14 cellular contexts compared by ENCODE assay signal in the genomic region with DNA sequence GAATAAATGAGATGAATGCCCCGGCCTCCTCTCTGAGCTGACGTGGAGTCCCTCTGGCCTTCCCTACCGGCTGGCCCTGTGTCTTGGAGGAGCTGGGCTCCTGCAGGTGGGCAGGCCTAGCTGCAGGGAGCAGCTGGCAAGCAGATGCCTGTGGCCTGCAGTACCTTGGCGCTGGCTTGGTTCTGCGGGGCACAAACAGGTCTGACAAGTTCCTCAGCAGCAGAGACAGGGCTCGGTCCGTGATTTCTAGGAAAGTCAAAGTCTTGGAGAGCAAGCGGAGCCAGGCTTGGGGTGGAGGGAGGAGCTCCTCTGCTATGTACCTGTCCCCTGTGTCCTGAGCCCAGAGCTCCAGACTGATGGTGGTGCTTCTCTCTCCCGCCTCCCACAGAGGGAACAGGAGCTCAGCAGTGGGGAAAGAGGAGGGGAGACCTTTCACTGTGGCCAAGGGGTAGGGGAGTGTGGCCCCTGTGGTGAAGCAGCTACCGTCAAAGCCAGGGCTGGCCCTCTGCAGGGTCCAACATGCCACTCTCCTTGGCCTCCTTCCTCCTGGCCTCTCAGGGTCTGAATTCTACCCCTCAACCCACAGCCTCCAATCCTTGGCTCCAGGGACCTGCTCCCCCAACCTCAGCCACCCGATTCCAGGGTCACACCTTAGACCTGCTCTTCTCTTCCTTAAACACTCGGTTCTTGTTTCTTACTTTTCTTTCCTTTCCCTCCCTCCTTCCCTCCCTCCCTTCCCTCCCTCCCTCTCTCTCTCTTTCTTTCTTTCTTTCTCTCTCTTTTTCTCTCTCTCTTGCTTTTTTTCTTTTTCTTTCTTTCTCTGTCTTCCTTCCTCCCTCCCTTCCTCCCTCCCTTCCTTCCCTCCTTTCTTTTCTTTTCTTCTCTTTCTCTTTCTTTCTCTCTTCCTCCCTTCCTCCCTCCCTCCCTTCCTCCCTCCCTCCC. TPM values are rescaled to one million over a fixed set of nuclear protein-coding genes. Genes with fewer than 3 reads are reported as not detected.
A peak's percentile ranks its signal among the peaks of the same experiment; 100 is the strongest.
DNase-seq lines count a peak whose midpoint lies in the region; ATAC-seq and TF ChIP-seq lines count a peak whose summit lies in the region.
"Had no signal": no experiment of that assay in that cellular context is flagged by ENCODE, and none has a peak within 500 bp of the region (broad histone marks: within the 10 kb centered on the region; RNA-seq: fewer than 3 reads in every experiment).

No MANE protein-coding gene starts in this region.

- WGBS in SK-N-SH (ENCODE audit: low lambda C conversion rate), result 71% methylated on average over 8 of the region's 12 CpGs
- 36 to 41% methylated on average over 12 of the region's 12 CpGs for WGBS in thyroid gland, 2 donors

- no peak for TF ChIP-seq EP300 in SK-N-SH (IDR thresholded peaks at IDR 0.05; ENCODE audit: borderline replicate concordance in 1 of 2, low read depth in 1 of 2, low read length in 1 of 2)

- TF ChIP-seq CTCF in SK-N-SH (IDR thresholded peaks at IDR 0.05), result no peak
- TF ChIP-seq CTCF in RWPE1 (conservative IDR thresholded peaks at IDR 0.05; ENCODE audit: low read depth), result no peak
- peak in 2 of 6 experiments; percentile 7 to 39 for TF ChIP-seq CTCF in thyroid gland (IDR thresholded peaks at IDR 0.05)

- DNase-seq in SK-N-SH (no peak), RWPE1 (ENCODE audit: low spot score) (peak; percentile 76), left kidney (ENCODE audit: low read depth, low spot score) (peak; percentile 78), thyroid gland (peak; percentile 92 to 93), NCI-H1436 (lab: John Stamatoyannopoulos, UW) (no peak)
- DNase-seq: activated CD4-positive, alpha-beta T cell treated with anti-CD3 and anti-CD28 coated beads, Interleukin-2, amount 50 U/mL, for 48 hours; activated gamma-delta T cell; effector memory CD8-positive, alpha-beta T cell; KBM-7; left cardiac atrium; NCI-H2171 had no signal

- H3K9me2 ChIP-seq in SK-N-SH, result no peaks in the 10 kb centered on the region

- POLR2A ChIA-PET in SK-N-SH (lab: Yijun Ruan, JAX) (no interaction called here), RWPE1 (lab: Yijun Ruan, JAX; ENCODE audit: low non-redundant PET) (no interaction called here)

- CTCF ChIA-PET in SK-N-SH (lab: Yijun Ruan, JAX) (interaction anchor here (0.8 to 2.1 kb wide), 4 partner anchors 8 to 627 kb away, joined by 3 to 5 read pairs (median 4); no protein-coding TSS in a partner anchor), RWPE1 (lab: Yijun Ruan, JAX) (interaction anchor here (0.8 kb wide), 1 partner anchor 663 kb away, joined by 3 read pairs; no protein-coding TSS in a partner anchor)

- no peak for TF ChIP-seq RAD21 in SK-N-SH (IDR thresholded peaks at IDR 0.05; ENCODE audit: low read length)

- H3K4me1 ChIP-seq in SK-N-SH (ENCODE audit: control insufficient read depth in 1 of 2, insufficient read depth in 2 of 2, low read depth in 1 of 2, low read length in 1 of 2), result no peaks in the 10 kb centered on the region
- H3K4me1 ChIP-seq in thyroid gland, result peaks cover 9% of the 10 kb centered on the region in 2 donors

- H3K36me3 ChIP-seq in SK-N-SH (replicated peaks in 1 of 2; ENCODE audit: control insufficient read depth in 1 of 2, insufficient read depth in 2 of 2, low read length in 1 of 2) (no peaks in the 10 kb centered on the region), thyroid gland (no peaks in the 10 kb centered on the region)

- H3K27me3 ChIP-seq in SK-N-SH (ENCODE audit: insufficient read depth), result no peaks in the 10 kb centered on the region
- H3K27me3 ChIP-seq in thyroid gland, result no peaks in the 10 kb centered on the region

- H3K79me2 ChIP-seq in SK-N-SH (ENCODE audit: insufficient read depth), result no peaks in the 10 kb centered on the region

- H3K4me2 ChIP-seq in SK-N-SH, result no peak overlapping the region

- no peak overlapping the region for H3K9ac ChIP-seq in SK-N-SH

- H3K27ac ChIP-seq in SK-N-SH (ENCODE audit: low read depth in 2 of 2, low read length in 1 of 2), result no peak overlapping the region
- H3K27ac ChIP-seq in RWPE1, result peak overlapping the region; percentile 1; the same call in 1 of the 2 replicates
- H3K27ac ChIP-seq in thyroid gland, result no peak overlapping the region

- H2AFZ ChIP-seq in SK-N-SH (ENCODE audit: low read depth), result no peak overlapping the region

- intact Hi-C loops in thyroid gland (cut with DNase I), result no loop called here

- ATAC-seq in SK-N-SH treated with all-trans-retinoic acid at 6 μM for 48 hours (peak; percentile 21; the same call in 1 of the 3 replicates), HG03039 (IDR thresholded peaks at IDR 0.05; ENCODE audit: unreplicated experiment) (no peak), HG03520 (IDR thresholded peaks at IDR 0.05; ENCODE audit: unreplicated experiment) (no peak)
- ATAC-seq: effector memory CD8-positive, alpha-beta T cell; left cardiac atrium had no signal

- H3K9me3 ChIP-seq in SK-N-SH, result no peaks in the 10 kb centered on the region
- no peaks in the 10 kb centered on the region for H3K9me3 ChIP-seq in thyroid gland

- H3K4me3 ChIP-seq in SK-N-SH (ENCODE audit: low read depth in 2 of 2, low read length in 1 of 2) (no peak overlapping the region), thyroid gland (replicated peaks in 1 of 3) (no peak overlapping the region)

- TF ChIP-seq POLR2A in thyroid gland (IDR thresholded peaks at IDR 0.05), result no peak

- H4K20me1 ChIP-seq in SK-N-SH (ENCODE audit: insufficient read depth), result no peaks in the 10 kb centered on the region

- H3F3A ChIP-seq in SK-N-SH (replicated peaks; ENCODE audit: insufficient read depth), result no peaks in the 10 kb centered on the region

TF ChIP-seq in SK-N-SH treated with all-trans-retinoic acid at 6 μM for 48 hours, 23 proteins besides CTCF, POLR2A, EP300 and RAD21 (continues in another document):
- no peak for TF ChIP-seq RARB (CRISPR knock-in tag; IDR thresholded peaks at IDR 0.05)
- TF ChIP-seq BACH2 (CRISPR knock-in tag; IDR thresholded peaks at IDR 0.05; ENCODE audit: borderline replicate concordance), result no peak
- TF ChIP-seq, protein P1, sequence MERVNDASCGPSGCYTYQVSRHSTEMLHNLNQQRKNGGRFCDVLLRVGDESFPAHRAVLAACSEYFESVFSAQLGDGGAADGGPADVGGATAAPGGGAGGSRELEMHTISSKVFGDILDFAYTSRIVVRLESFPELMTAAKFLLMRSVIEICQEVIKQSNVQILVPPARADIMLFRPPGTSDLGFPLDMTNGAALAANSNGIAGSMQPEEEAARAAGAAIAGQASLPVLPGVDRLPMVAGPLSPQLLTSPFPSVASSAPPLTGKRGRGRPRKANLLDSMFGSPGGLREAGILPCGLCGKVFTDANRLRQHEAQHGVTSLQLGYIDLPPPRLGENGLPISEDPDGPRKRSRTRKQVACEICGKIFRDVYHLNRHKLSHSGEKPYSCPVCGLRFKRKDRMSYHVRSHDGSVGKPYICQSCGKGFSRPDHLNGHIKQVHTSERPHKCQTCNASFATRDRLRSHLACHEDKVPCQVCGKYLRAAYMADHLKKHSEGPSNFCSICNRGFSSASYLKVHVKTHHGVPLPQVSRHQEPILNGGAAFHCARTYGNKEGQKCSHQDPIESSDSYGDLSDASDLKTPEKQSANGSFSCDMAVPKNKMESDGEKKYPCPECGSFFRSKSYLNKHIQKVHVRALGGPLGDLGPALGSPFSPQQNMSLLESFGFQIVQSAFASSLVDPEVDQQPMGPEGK (CRISPR knock-in tag; IDR thresholded peaks at IDR 0.05; ENCODE audit: borderline replicate concordance), result no peak
- TF ChIP-seq ZFP30 (CRISPR knock-in tag; IDR thresholded peaks at IDR 0.05), result no peak

TF ChIP-seq in SK-N-SH, 30 proteins besides CTCF, POLR2A, EP300 and RAD21:
- TF ChIP-seq RXRA (IDR thresholded peaks at IDR 0.05; ENCODE audit: borderline replicate concordance, low read depth) (no peak), FOXJ3 (CRISPR knock-in tag; IDR thresholded peaks at IDR 0.05) (no peak)
- TF ChIP-seq, protein P2, sequence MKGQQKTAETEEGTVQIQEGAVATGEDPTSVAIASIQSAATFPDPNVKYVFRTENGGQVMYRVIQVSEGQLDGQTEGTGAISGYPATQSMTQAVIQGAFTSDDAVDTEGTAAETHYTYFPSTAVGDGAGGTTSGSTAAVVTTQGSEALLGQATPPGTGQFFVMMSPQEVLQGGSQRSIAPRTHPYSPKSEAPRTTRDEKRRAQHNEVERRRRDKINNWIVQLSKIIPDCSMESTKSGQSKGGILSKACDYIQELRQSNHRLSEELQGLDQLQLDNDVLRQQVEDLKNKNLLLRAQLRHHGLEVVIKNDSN (IDR thresholded peaks at IDR 0.05; ENCODE audit: borderline replicate concordance, low read depth), result no peak

RNA-seq across cellular contexts. Expression of gene MYL10, which starts 20.1 kb away (rescaled TPM):
- not detected in 2 replicates for polyA plus RNA-seq in SK-N-SH (2012; rRNA removed)
- polyA plus RNA-seq in SK-N-SH (2012; cell fraction: cytosol; rRNA removed), result not detected in 2 replicates
- not detected in 2 replicates for polyA plus RNA-seq in SK-N-SH (2012; cell fraction: nucleus; rRNA removed)
- total RNA-seq in thyroid gland, result not detected
- total RNA-seq: left cardiac atrium had no signal

Comparison
In these comparisons a context has a peak if more than half of its experiments do, and no peak if none do; other contexts are left out.
1. DNase-seq: peak in RWPE1 (single experiment), left kidney (single experiment) and thyroid gland (2 of 2); none in SK-N-SH (single experiment) and NCI-H1436 (single experiment).